ENCODE assay signal across 16 cellular contexts in the genomic region with DNA sequence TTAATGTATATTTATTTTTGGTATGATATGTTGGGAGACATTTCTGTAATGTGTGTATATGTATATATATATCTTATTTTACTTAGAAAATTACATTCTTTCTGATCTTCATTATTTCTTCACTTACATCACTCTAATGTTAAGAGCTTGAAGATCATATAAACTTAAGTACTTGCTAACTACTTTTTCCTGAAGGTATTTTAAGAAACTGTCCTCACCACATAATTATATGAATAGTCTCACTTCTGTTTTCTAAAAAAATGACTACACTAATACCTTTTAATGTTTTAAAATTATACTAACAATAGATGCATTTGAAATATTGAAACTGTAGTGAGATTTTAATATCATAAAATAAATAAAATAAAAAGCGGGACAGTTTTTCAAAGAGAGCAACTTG.
"Had no signal": no experiment of that assay in that cellular context is flagged by ENCODE, and none has a peak within 500 bp of the region (broad histone marks: within the 10 kb centered on the region; RNA-seq: fewer than 3 reads in every experiment).

No MANE protein-coding gene starts in this region.

- H3K36me3 ChIP-seq: cardiac muscle cell had no signal

- H3K36me3 Mint-ChIP-seq: activated naive CD4-positive, alpha-beta T cell treated with anti-CD3 and anti-CD28 coated beads, Interleukin-2, amount 10 ng/mL, durations not matched to agents 7 days and 5 days; naive thymus-derived CD4-positive, alpha-beta T cell had no signal

- H3K4me3 Mint-ChIP-seq: activated B cell treated with CpG ODN at 0.5 μM for 24 hours; activated CD4-positive, alpha-beta T cell treated with anti-CD3 and anti-CD28 coated beads, Interleukin-2, amount 10 ng/mL, durations not matched to agents 24 days and 14 days; activated naive CD4-positive, alpha-beta T cell treated with anti-CD3 and anti-CD28 coated beads, Interleukin-2, amount 10 ng/mL, durations not matched to agents 7 days and 5 days; naive thymus-derived CD4-positive, alpha-beta T cell; stimulated activated naive CD8-positive, alpha-beta T cell treated with anti-CD3 and anti-CD28 coated beads, Interleukin-15, Interleukin-2, amounts not matched to agents 100 ng/mL and 50 ng/mL, for 24 hours had no signal

- H3K9me3 Mint-ChIP-seq: activated CD4-positive, alpha-beta T cell treated with anti-CD3 and anti-CD28 coated beads, Interleukin-2, amount 10 ng/mL, durations not matched to agents 24 days and 14 days; activated naive CD4-positive, alpha-beta T cell treated with anti-CD3 and anti-CD28 coated beads, Interleukin-2, amount 10 ng/mL, durations not matched to agents 7 days and 5 days had no signal

- H3K27me3 Mint-ChIP-seq: activated B cell treated with CpG ODN at 0.5 μM for 24 hours; activated CD4-positive, alpha-beta T cell treated with anti-CD3 and anti-CD28 coated beads, Interleukin-2, amount 10 ng/mL, durations not matched to agents 24 days and 14 days; activated naive CD4-positive, alpha-beta T cell treated with anti-CD3 and anti-CD28 coated beads, Interleukin-2, amount 10 ng/mL, durations not matched to agents 7 days and 5 days; naive thymus-derived CD4-positive, alpha-beta T cell; stimulated activated naive CD8-positive, alpha-beta T cell treated with anti-CD3 and anti-CD28 coated beads, Interleukin-15, Interleukin-2, amounts not matched to agents 100 ng/mL and 50 ng/mL, for 24 hours had no signal

- H3K4me1 Mint-ChIP-seq: activated B cell treated with CpG ODN at 0.5 μM for 24 hours; activated CD4-positive, alpha-beta T cell treated with anti-CD3 and anti-CD28 coated beads, Interleukin-2, amount 10 ng/mL, durations not matched to agents 24 days and 14 days; activated naive CD4-positive, alpha-beta T cell treated with anti-CD3 and anti-CD28 coated beads, Interleukin-2, amount 10 ng/mL, durations not matched to agents 7 days and 5 days; naive thymus-derived CD4-positive, alpha-beta T cell had no signal

- ATAC-seq: naive thymus-derived CD4-positive, alpha-beta T cell had no signal

- H3K27me3 ChIP-seq: cardiac muscle cell, testis had no signal

- H3K4me3 ChIP-seq: cardiac muscle cell, testis had no signal

- H3K9me3 ChIP-seq: testis had no signal

- H3K4me1 ChIP-seq: parathyroid adenoma, testis had no signal

- H3K27ac ChIP-seq: cardiac muscle cell, parathyroid adenoma, testis had no signal

- DNase-seq: activated B cell treated with CpG ODN at 0.5 μM for 24 hours; activated CD4-positive, alpha-beta T cell treated with anti-CD3 and anti-CD28 coated beads, Interleukin-2, amount 10 ng/mL, durations not matched to agents 24 days and 14 days; activated CD8-positive, alpha-beta memory T cell treated with anti-CD3 and anti-CD28 coated beads for 24 hours; activated naive CD4-positive, alpha-beta T cell treated with anti-CD3 and anti-CD28 coated beads, Interleukin-2, amount 10 ng/mL, durations not matched to agents 7 days and 5 days; cortex of kidney; effector CD8-positive, alpha-beta T cell; foreskin melanocyte; head of caudate nucleus; naive thymus-derived CD4-positive, alpha-beta T cell; stimulated activated CD4-positive, alpha-beta T cell treated with anti-CD3 and anti-CD28 coated beads, Interleukin-4, amount 100 ng/mL, for 1 hour; stimulated activated CD8-positive, alpha-beta memory T cell treated with anti-CD3 and anti-CD28 coated beads, Interleukin-4, amount 100 ng/mL, for 48 hours; testis had no signal

- H3K27ac Mint-ChIP-seq: activated B cell treated with CpG ODN at 0.5 μM for 24 hours; activated CD4-positive, alpha-beta T cell treated with anti-CD3 and anti-CD28 coated beads, Interleukin-2, amount 10 ng/mL, durations not matched to agents 24 days and 14 days; activated naive CD4-positive, alpha-beta T cell treated with anti-CD3 and anti-CD28 coated beads, Interleukin-2, amount 10 ng/mL, durations not matched to agents 7 days and 5 days; activated T-helper 2 cell treated with anti-CD3 and anti-CD28 coated beads, Interferon-gamma antibody, Interleukin-2, Interleukin-4, amounts not matched to agents 10 μg/mL and 5 μg/mL and 100 μg/mL, durations not matched to agents 14 hours and 24 hours and 36 hours; naive thymus-derived CD4-positive, alpha-beta T cell; stimulated activated naive CD8-positive, alpha-beta T cell treated with anti-CD3 and anti-CD28 coated beads, Interleukin-15, Interleukin-2, amounts not matched to agents 100 ng/mL and 50 ng/mL, for 24 hours had no signal
